In the genomic region with DNA sequence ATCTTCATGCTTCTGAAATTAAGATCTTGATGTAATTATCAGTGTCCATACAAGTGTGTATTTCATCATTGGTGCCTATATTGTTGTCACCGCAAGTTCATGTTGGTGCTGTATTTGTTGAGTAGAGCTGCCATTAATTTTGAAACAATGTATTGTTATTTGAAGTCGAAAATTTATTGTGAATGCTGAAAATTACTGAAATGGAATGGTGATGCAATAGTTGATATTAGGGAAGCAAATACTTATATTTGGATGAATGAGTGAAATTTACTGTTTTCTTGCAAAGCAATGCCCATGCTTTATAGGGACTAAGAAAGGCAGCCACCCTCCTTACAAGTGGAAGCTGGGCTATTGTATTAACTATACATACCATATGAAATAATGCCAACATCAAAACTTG, we compare ENCODE assay signal across 5 cellular contexts.
"Had no signal": no experiment of that assay in that cellular context is flagged by ENCODE, and none has a peak within 500 bp of the region (broad histone marks: within the 10 kb centered on the region; RNA-seq: fewer than 3 reads in every experiment).

No MANE protein-coding gene starts in this region.

- H3K9ac ChIP-seq: KMS-11 had no signal

- H3K27ac ChIP-seq: HL-60, KMS-11 had no signal

- DNase-seq: KBM-7, KG1 had no signal

- H3K4me2 ChIP-seq: KMS-11 had no signal

- FAIRE-seq: HTR-8/SVneo had no signal
